Comparison of ENCODE assay signal across 8 cellular contexts in the genomic region with DNA sequence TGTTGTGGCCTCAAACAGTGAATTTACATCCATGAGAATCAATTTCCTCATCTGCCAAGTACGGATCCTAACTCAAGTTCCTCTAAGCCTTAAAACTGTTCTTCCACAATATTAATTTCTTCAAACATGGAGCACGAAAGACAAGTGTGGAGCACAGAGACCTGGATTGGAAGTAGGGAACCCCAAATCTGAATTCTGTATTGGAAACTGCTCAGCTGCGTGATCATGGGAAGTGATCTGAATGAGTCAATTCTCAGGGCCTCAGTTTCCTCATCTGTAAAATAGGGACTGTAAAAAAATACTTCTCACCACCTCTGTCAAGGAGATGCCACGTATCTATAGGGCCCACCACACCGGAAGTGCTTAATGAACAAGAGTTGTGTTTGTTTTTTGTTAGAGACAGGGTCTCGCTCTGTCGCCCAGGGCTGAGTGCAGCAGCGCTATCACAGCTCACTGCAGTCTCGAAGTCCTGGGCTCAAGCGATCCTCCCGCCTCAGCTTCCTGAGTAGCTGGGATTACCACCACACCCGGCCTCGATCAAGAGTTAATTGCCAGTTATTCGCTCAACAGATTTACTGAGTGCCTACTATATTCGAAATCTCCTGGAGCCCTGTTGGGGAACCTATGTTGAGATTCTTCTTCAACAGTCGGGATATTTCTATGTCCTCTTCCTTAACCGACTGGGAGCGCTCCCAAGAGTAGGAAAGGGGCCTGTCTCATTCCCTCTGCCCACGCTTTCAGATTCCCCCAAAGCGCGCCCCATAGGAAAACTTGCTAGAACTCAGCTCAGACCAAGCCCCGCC. TPM values are rescaled to one million over a fixed set of nuclear protein-coding genes. Genes with fewer than 3 reads are reported as not detected.
DNase-seq lines count a peak whose midpoint lies in the region; ATAC-seq and TF ChIP-seq lines count a peak whose summit lies in the region.

No MANE protein-coding gene starts in this region.

- H3K9me3 ChIP-seq in skeletal muscle tissue (ENCODE audit: control insufficient read depth in 3 of 3, low read length in 3 of 3), result no peaks in the 10 kb centered on the region

- peak overlapping the region; percentile 99 for H3K27ac ChIP-seq in skeletal muscle tissue (ENCODE audit: low read depth, low read length)

- peaks cover 19 to 23% (median 20%) of the 10 kb centered on the region in 3 donors for H3K36me3 ChIP-seq in skeletal muscle tissue (ENCODE audit: control insufficient read depth in 3 of 3, insufficient read depth in 3 of 3, low read length in 3 of 3)

- H3K4me3 Mint-ChIP-seq in T-helper 2 cell treated with Interferon-gamma antibody and Interleukin-4, amounts not matched to agents 5 μg/mL and 100 μg/mL, for 36 hours, result peak overlapping the region; percentile 99

- DNase-seq in T-helper 2 cell treated with Interferon-gamma antibody and Interleukin-4, amounts not matched to agents 5 μg/mL and 100 μg/mL, for 36 hours (ENCODE audit: low spot score), result no peak
- DNase-seq in foreskin fibroblast (no peak), mesenteric fat pad (ENCODE audit: low spot score) (no peak), DMS53 treated with DMSO at 0.1 percent for 48 hours (lab: John Stamatoyannopoulos, UW; ENCODE audit: unreplicated experiment) (no peak), SHP77 (lab: John Stamatoyannopoulos, UW) (no peak), glomerular visceral epithelial cell (ENCODE audit: extremely low spot score) (no peak)

- no peaks in the 10 kb centered on the region for H3K27me3 ChIP-seq in skeletal muscle tissue (ENCODE audit: control insufficient read depth in 3 of 3, insufficient read depth in 3 of 3, low read length in 3 of 3)

- peaks cover 19 to 29% (median 20%) of the 10 kb centered on the region in 3 donors for H3K4me1 ChIP-seq in skeletal muscle tissue (ENCODE audit: control insufficient read depth in 3 of 3, insufficient read depth in 3 of 3, low read length in 3 of 3)

- no peaks in the 10 kb centered on the region for H3K9me3 Mint-ChIP-seq in T-helper 2 cell treated with Interferon-gamma antibody and Interleukin-4, amounts not matched to agents 5 μg/mL and 100 μg/mL, for 36 hours

- H3K27me3 Mint-ChIP-seq in T-helper 2 cell treated with Interferon-gamma antibody and Interleukin-4, amounts not matched to agents 5 μg/mL and 100 μg/mL, for 36 hours (ENCODE audit: low read depth), result no peaks in the 10 kb centered on the region

- H3K9ac ChIP-seq in skeletal muscle tissue (ENCODE audit: low read depth in 1 of 3, low read length in 3 of 3), result peak overlapping the region; percentile 45 to 82 (median 81)

- no peak for TF ChIP-seq CTCF in foreskin fibroblast (IDR thresholded peaks at IDR 0.05; ENCODE audit: low read depth, low read length)

- H3K27ac Mint-ChIP-seq in T-helper 2 cell treated with Interferon-gamma antibody and Interleukin-4, amounts not matched to agents 5 μg/mL and 100 μg/mL, for 36 hours, result peak overlapping the region; percentile 94

- ATAC-seq in GM21528 (IDR thresholded peaks at IDR 0.05; ENCODE audit: low FRiP score, unreplicated experiment), result peak; percentile 0

- peaks cover 7% of the 10 kb centered on the region for H3K36me3 Mint-ChIP-seq in T-helper 2 cell treated with Interferon-gamma antibody and Interleukin-4, amounts not matched to agents 5 μg/mL and 100 μg/mL, for 36 hours (ENCODE audit: low read depth)

- peaks cover 17% of the 10 kb centered on the region for H3K4me1 Mint-ChIP-seq in T-helper 2 cell treated with Interferon-gamma antibody and Interleukin-4, amounts not matched to agents 5 μg/mL and 100 μg/mL, for 36 hours (ENCODE audit: low read depth)

- peak overlapping the region; percentile 92 to 98 for H3K4me3 ChIP-seq in foreskin fibroblast (ENCODE audit: low read depth in 1 of 2, low read length in 2 of 2)
- H3K4me3 ChIP-seq in skeletal muscle tissue (ENCODE audit: low read length in 3 of 3), result peak overlapping the region; percentile 65 to 81 (median 71)

RNA-seq across cellular contexts. Expression of gene SERTAD3, which starts 1.6 kb away (rescaled TPM):
- total RNA-seq in skeletal muscle tissue (52.2 TPM), mesenteric fat pad (40.7 TPM)

RNA-seq across cellular contexts. Expression of gene SERTAD1, which starts 16.7 kb away (rescaled TPM):
- total RNA-seq in skeletal muscle tissue, result 19.8 TPM
- total RNA-seq in mesenteric fat pad, result 20.2 TPM

RNA-seq across cellular contexts. Expression of gene BLVRB, which starts 23.0 kb away (rescaled TPM):
- 141 TPM for total RNA-seq in skeletal muscle tissue
- 141 TPM for total RNA-seq in mesenteric fat pad

RNA-seq across cellular contexts. Expression of gene SPTBN4, which starts 24.3 kb away (rescaled TPM):
- total RNA-seq in skeletal muscle tissue, result 0.52 TPM
- 6.1 TPM for total RNA-seq in mesenteric fat pad

RNA-seq across cellular contexts. Expression of gene PRX, which starts 29.4 kb away (rescaled TPM):
- total RNA-seq in skeletal muscle tissue (8.4 TPM), mesenteric fat pad (2.3 TPM)
